ENCODE assay signal across 9 cellular contexts in genomic region chr12:14403293-14403692, GRCh38. TPM values are rescaled to one million over a fixed set of nuclear protein-coding genes. Genes with fewer than 3 reads are reported as not detected.
A peak's percentile ranks its signal among the peaks of the same experiment; 100 is the strongest.
DNase-seq lines count a peak whose midpoint lies in the region; TF ChIP-seq lines count a peak whose summit lies in the region.
"Had no signal": no experiment of that assay in that cellular context is flagged by ENCODE, and none has a peak within 500 bp of the region (broad histone marks: within the 10 kb centered on the region; RNA-seq: fewer than 3 reads in every experiment).

No MANE protein-coding gene starts in this region.

- H3K9ac ChIP-seq in endodermal cell (ENCODE audit: extremely low read depth, low read length, poor library complexity, severe bottlenecking) (no peak overlapping the region), rectal smooth muscle tissue (ENCODE audit: low read length) (no peak overlapping the region)

- WGBS in endodermal cell (ENCODE audit: insufficient coverage in 1 of 2, insufficient read length in 1 of 2), 2 experiments = 68 to 100% methylated on average over 1 of the region's 1 CpG

- H3K36me3 ChIP-seq in endodermal cell (ENCODE audit: control insufficient read depth, insufficient read depth, low read length) = no peaks in the 10 kb centered on the region
- H3K36me3 ChIP-seq in rectal smooth muscle tissue (ENCODE audit: control insufficient read depth, insufficient read depth, low read length) = no peaks in the 10 kb centered on the region

- intact Hi-C loops in posterior cingulate gyrus (cut with DNase I) = no loop called here

- no peaks in the 10 kb centered on the region for H3K27me3 ChIP-seq in endodermal cell (ENCODE audit: control insufficient read depth, insufficient read depth, low read length, poor library complexity, severe bottlenecking)
- no peaks in the 10 kb centered on the region for H3K27me3 ChIP-seq in rectal smooth muscle tissue (ENCODE audit: control insufficient read depth, insufficient read depth, low read length)

- H3K27ac Mint-ChIP-seq in endodermal cell = peak overlapping the region; percentile 48

- H3K27ac ChIP-seq in endodermal cell (ENCODE audit: low read depth, low read length) (peak overlapping the region; percentile 83), rectal smooth muscle tissue (ENCODE audit: low read depth, low read length) (peak overlapping the region; percentile 9)

- H3K36me3 Mint-ChIP-seq in endodermal cell (ENCODE audit: low read depth) = peaks cover 31% of the 10 kb centered on the region

- H3K4me3 ChIP-seq in endodermal cell (ENCODE audit: low read length) (no peak overlapping the region), rectal smooth muscle tissue (ENCODE audit: low read length) (no peak overlapping the region)

- H3K27me3 Mint-ChIP-seq in endodermal cell (ENCODE audit: insufficient read depth) = no peaks in the 10 kb centered on the region

- no peak overlapping the region for H3K4me3 Mint-ChIP-seq in endodermal cell

- peak; percentile 59 for DNase-seq in DMS53 (lab: John Stamatoyannopoulos, UW)
- no peak for DNase-seq in DMS53 treated with DMSO at 0.1 percent for 48 hours (lab: John Stamatoyannopoulos, UW; ENCODE audit: unreplicated experiment)
- DNase-seq in NCI-H146 (lab: John Stamatoyannopoulos, UW) = peak; percentile 54
- no peak for DNase-seq in endodermal cell
- no peak for DNase-seq in inferior parietal cortex (ENCODE audit: extremely low spot score)
- DNase-seq in posterior cingulate gyrus = no peak
- no peak for DNase-seq in MV-4-11 (lab: John Stamatoyannopoulos, UW)
- DNase-seq: 8988T had no signal

- H3K9me3 ChIP-seq in endodermal cell (ENCODE audit: control insufficient read depth, low read length) = peaks cover 19% of the 10 kb centered on the region

- peaks cover 22% of the 10 kb centered on the region for H3K4me1 Mint-ChIP-seq in endodermal cell

- TF ChIP-seq CTCF in endodermal cell (conservative IDR thresholded peaks at IDR 0.05) = no peak

- H3K9me3 Mint-ChIP-seq in endodermal cell = peaks cover 9% of the 10 kb centered on the region

- H3K4me1 ChIP-seq in endodermal cell (ENCODE audit: control insufficient read depth, insufficient read depth, low read length) (no peaks in the 10 kb centered on the region), rectal smooth muscle tissue (ENCODE audit: control insufficient read depth, insufficient read depth, low read length) (peaks cover 7% of the 10 kb centered on the region)

RNA-seq across cellular contexts. Expression of gene ATF7IP, which starts 37.8 kb away (rescaled TPM):
- total RNA-seq in endodermal cell = 100 to 1,000 TPM; 174 to 222 TPM
- 71.3 TPM for polyA plus RNA-seq in endodermal cell (2013, experiment 1 of 2)
- 71.2 TPM for polyA plus RNA-seq in endodermal cell (2013, experiment 2 of 2)

Comparison
In these comparisons a context has a peak if more than half of its experiments do, and no peak if none do; other contexts are left out.
1. DNase-seq: peak in DMS53 (single experiment) and NCI-H146 (single experiment); none in DMS53 treated with DMSO at 0.1 percent for 48 hours (single experiment), endodermal cell (single experiment), inferior parietal cortex (single experiment), posterior cingulate gyrus (0 of 10) and MV-4-11 (single experiment).